ENCODE assay signal across 1 cellular context in the genomic region with DNA sequence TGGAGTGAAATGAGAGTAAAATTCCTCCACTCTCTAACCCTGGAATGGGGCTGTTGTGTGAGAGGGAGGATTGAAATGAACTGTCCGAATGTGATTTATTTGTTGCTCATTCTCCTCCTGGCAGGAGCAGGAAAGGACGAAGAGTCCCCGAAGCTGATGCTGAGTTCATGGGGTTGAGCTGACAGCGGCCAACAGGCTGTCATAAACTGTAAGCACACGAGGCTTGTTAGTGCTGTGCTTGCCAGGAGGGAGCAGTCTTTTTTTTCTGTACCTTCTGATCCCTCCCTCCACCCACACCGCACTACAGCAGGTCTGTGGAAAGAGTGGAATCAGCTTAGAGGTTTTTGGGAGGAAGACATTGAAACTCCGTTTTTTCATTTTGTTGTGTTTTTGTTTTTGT.
TF ChIP-seq lines count a peak whose summit lies in the region.

No MANE protein-coding gene starts in this region.

TF ChIP-seq in A549, 52 proteins besides CTCF, POLR2A, EP300 and RAD21 (continued from another document):
- TF ChIP-seq MAZ (IDR thresholded peaks at IDR 0.05; ENCODE audit: borderline replicate concordance, low read depth, low read length) (no peak), MAFK (IDR thresholded peaks at IDR 0.05; ENCODE audit: partially characterized antibody) (no peak), USF2 (IDR thresholded peaks at IDR 0.05) (no peak), TP53 (CRISPR knock-in tag; IDR thresholded peaks at IDR 0.05) (no peak), RARB (CRISPR knock-in tag; IDR thresholded peaks at IDR 0.05) (no peak), ZFP36 (IDR thresholded peaks at IDR 0.05; ENCODE audit: borderline replicate concordance, partially characterized antibody) (no peak), NFE2L2 (conservative IDR thresholded peaks at IDR 0.05; ENCODE audit: low read length) (no peak), EHMT2 (IDR thresholded peaks at IDR 0.05; ENCODE audit: low read depth) (no peak), RFX5 (IDR thresholded peaks at IDR 0.05) (no peak), HOXB13 (CRISPR knock-in tag; IDR thresholded peaks at IDR 0.05; ENCODE audit: low read depth) (no peak)
- TF ChIP-seq, protein P1, sequence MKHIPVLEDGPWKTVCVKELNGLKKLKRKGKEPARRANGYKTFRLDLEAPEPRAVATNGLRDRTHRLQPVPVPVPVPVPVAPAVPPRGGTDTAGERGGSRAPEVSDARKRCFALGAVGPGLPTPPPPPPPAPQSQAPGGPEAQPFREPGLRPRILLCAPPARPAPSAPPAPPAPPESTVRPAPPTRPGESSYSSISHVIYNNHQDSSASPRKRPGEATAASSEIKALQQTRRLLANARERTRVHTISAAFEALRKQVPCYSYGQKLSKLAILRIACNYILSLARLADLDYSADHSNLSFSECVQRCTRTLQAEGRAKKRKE (CRISPR knock-in tag; IDR thresholded peaks at IDR 0.05; ENCODE audit: low read depth): no peak
